In genomic region chr18:11497585-11497984, GRCh38 we compare ENCODE assay signal across 21 cellular contexts.
DNase-seq lines count a peak whose midpoint lies in the region; ATAC-seq and TF ChIP-seq lines count a peak whose summit lies in the region.
"Had no signal": no experiment of that assay in that cellular context is flagged by ENCODE, and none has a peak within 500 bp of the region (broad histone marks: within the 10 kb centered on the region; RNA-seq: fewer than 3 reads in every experiment).

No MANE protein-coding gene starts in this region.

- H3K27ac ChIP-seq in right cardiac atrium (ENCODE audit: low read length) (no peak overlapping the region), SJCRH30 (no peak overlapping the region)
- H3K27ac ChIP-seq: esophagus muscularis mucosa, tibial nerve had no signal

- H3K27me3 ChIP-seq in right cardiac atrium (ENCODE audit: control insufficient read depth, insufficient read depth): no peaks in the 10 kb centered on the region
- no peaks in the 10 kb centered on the region for H3K27me3 ChIP-seq in SJCRH30
- H3K27me3 ChIP-seq: esophagus muscularis mucosa, tibial nerve had no signal

- WGBS in right cardiac atrium: 42% methylated on average over 2 of the region's 2 CpGs

- H3K4me3 ChIP-seq in right cardiac atrium (ENCODE audit: low read length): no peak overlapping the region
- H3K4me3 ChIP-seq in SJCRH30: no peak overlapping the region
- H3K4me3 ChIP-seq in fibroblast of the aortic adventitia (ENCODE audit: low read depth, low read length): no peak overlapping the region
- H3K4me3 ChIP-seq: esophagus muscularis mucosa, tibial nerve had no signal

- H3K36me3 ChIP-seq in SJCRH30: no peaks in the 10 kb centered on the region
- H3K36me3 ChIP-seq: esophagus muscularis mucosa, tibial nerve had no signal

- intact Hi-C loops in right cardiac atrium (cut with DNase I) (no loop called here), cardiac septum (cut with DNase I) (no loop called here)

- no peak for TF ChIP-seq CTCF in fibroblast of the aortic adventitia (IDR thresholded peaks at IDR 0.05; ENCODE audit: insufficient read depth, low read length)

- ATAC-seq in right cardiac atrium: peak in 1 of 2 donors; percentile 47
- no peak for ATAC-seq in HG03280 (IDR thresholded peaks at IDR 0.05; ENCODE audit: unreplicated experiment)
- ATAC-seq in HG02938 (IDR thresholded peaks at IDR 0.05; ENCODE audit: unreplicated experiment): no peak
- ATAC-seq: activated CD8-positive, alpha-beta memory T cell treated with anti-CD3 and anti-CD28 coated beads, Interleukin-2, amount 10 ng/mL, durations not matched to agents 7 days and 5 days; activated naive CD8-positive, alpha-beta T cell treated with anti-CD3 and anti-CD28 coated beads, Interleukin-2, amount 50 U/mL, for 24 hours; HCT116 had no signal

- H3K4me1 ChIP-seq in right cardiac atrium (ENCODE audit: control insufficient read depth, insufficient read depth, low read length) (no peaks in the 10 kb centered on the region), SJCRH30 (peaks cover 12% of the 10 kb centered on the region)

- DNase-seq in right cardiac atrium: peak in 2 of 3 donors; percentile 26 to 51
- no peak for DNase-seq in cardiac septum (ENCODE audit: low spot score)
- DNase-seq in SJCRH30: peak; percentile 14 to 27
- DNase-seq in fibroblast of the aortic adventitia (ENCODE audit: low read depth): peak; percentile 16
- DNase-seq in activated CD4-positive, alpha-beta T cell treated with anti-CD3 and anti-CD28 coated beads for 48 hours: no peak
- DNase-seq in DMS53 (lab: John Stamatoyannopoulos, UW): no peak
- DNase-seq: activated CD4-positive, CD25-positive, alpha-beta regulatory T cell treated with anti-CD3 and anti-CD28 coated beads, Interleukin-2, amount 50 U/mL, for 72 hours; activated CD8-positive, alpha-beta memory T cell treated with anti-CD3 and anti-CD28 coated beads, Interleukin-2, amount 10 ng/mL, durations not matched to agents 7 days and 5 days; activated naive CD8-positive, alpha-beta T cell treated with anti-CD3 and anti-CD28 coated beads, Interleukin-2, amount 50 U/mL, for 24 hours; CD8-positive, alpha-beta memory T cell; central memory CD4-positive, alpha-beta T cell; effector CD4-positive, alpha-beta T cell; NCI-H748 treated with DMSO at 0.1 percent for 48 hours; SK-N-SH; stimulated activated naive CD4-positive, alpha-beta T cell treated with Interleukin-2 at 50 U/mL for 16 hours; T-helper 9 cell had no signal

- H3K9me3 ChIP-seq in right cardiac atrium (ENCODE audit: control insufficient read depth, low read length) (no peaks in the 10 kb centered on the region), SJCRH30 (replicated peaks) (no peaks in the 10 kb centered on the region)
- H3K9me3 ChIP-seq: esophagus muscularis mucosa, SK-N-SH, tibial nerve had no signal

Comparison
In these comparisons a context has a peak if more than half of its experiments do, and no peak if none do; other contexts are left out.
1. DNase-seq: peak in right cardiac atrium (2 of 3), SJCRH30 (2 of 2) and fibroblast of the aortic adventitia (single experiment); none in cardiac septum (single experiment), activated CD4-positive, alpha-beta T cell treated with anti-CD3 and anti-CD28 coated beads for 48 hours (single experiment) and DMS53 (single experiment).